ENCODE assay signal across 6 cellular contexts in the genomic region with DNA sequence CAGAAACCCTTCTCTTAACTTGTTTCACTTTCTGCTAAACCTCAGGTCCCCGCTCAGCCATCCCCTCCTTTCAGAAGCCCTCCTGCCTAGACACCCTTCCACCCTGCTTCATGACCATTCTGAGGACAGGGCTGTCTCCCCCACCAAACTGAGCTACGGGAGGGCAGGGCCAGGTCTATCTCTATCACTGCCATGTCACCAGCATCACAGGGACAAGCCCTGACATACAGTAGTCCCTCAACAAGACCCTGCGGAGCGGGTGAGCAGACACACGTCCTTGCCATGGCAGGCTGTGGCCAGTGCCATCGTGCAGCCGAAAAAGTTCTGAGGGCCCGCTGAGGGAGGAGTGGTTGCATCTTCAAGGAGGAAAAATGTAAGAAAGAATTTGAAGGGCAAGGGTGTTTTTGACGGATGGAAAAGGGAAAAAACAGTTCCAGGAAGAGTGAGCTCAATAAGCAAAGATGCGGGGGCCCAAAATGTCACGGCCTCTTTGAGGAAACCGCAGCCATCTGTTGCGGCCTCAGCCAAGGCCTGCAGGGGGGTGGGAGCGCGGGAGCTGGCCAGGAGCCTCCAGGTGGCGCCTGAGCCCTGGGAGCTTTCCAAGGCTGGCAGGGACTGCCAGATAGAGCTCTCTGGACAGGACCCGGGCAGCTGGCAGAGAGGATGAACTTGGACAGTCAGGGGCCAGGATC. TPM values are rescaled to one million over a fixed set of nuclear protein-coding genes. Genes with fewer than 3 reads are reported as not detected.
A peak's percentile ranks its signal among the peaks of the same experiment; 100 is the strongest.
DNase-seq lines count a peak whose midpoint lies in the region; FAIRE-seq and TF ChIP-seq lines count a peak whose summit lies in the region.

No MANE protein-coding gene starts in this region.

- H3K27me3 ChIP-seq in small intestine (ENCODE audit: control insufficient read depth in 2 of 2, insufficient read depth in 2 of 2, low read length in 2 of 2) (no peaks in the 10 kb centered on the region), sigmoid colon (no peaks in the 10 kb centered on the region)

- 26 to 30% (median 27%) methylated on average over 17 of the region's 17 CpGs for WGBS in small intestine, 3 donors
- WGBS in sigmoid colon, 2 donors: 25 to 34% methylated on average over 17 of the region's 17 CpGs

- TF ChIP-seq EP300 in sigmoid colon (IDR thresholded peaks at IDR 0.05): no peak

- intact Hi-C loops in sigmoid colon (cut with DNase I): no loop called here

- DNase-seq in NCI-H2107 treated with DMSO at 0.1 percent for 48 hours (lab: John Stamatoyannopoulos, UW; ENCODE audit: unreplicated experiment): peak; percentile 11
- no peak for DNase-seq in NCI-H2107 (lab: John Stamatoyannopoulos, UW)
- DNase-seq in OCI-M1 (lab: John Stamatoyannopoulos, UW): peak; percentile 79
- DNase-seq in effector CD8-positive, alpha-beta T cell (lab: John Stamatoyannopoulos, UW): peak; percentile 20
- DNase-seq in small intestine: peak; percentile 65
- no peak for DNase-seq in sigmoid colon

- H3K4me1 ChIP-seq in small intestine (ENCODE audit: control insufficient read depth in 2 of 2, insufficient read depth in 1 of 2, low read depth in 1 of 2, low read length in 1 of 2) (peaks cover 0 to 5% of the 10 kb centered on the region in 2 donors), sigmoid colon (peaks cover 0 to 46% (median 40%) of the 10 kb centered on the region in 4 donors)

- H3K4me3 ChIP-seq in small intestine (ENCODE audit: low read depth in 1 of 2, low read length in 2 of 2) (no peak overlapping the region), sigmoid colon (no peak overlapping the region)

- TF ChIP-seq POLR2A in sigmoid colon (IDR thresholded peaks at IDR 0.05): no peak

- H3K27ac ChIP-seq in small intestine (ENCODE audit: low read depth in 1 of 2, low read length in 1 of 2) (peak overlapping the region in 1 of 2 donors; percentile 48), sigmoid colon (peak overlapping the region in 2 of 4 donors; percentile 10 to 11)

- H3K9me3 ChIP-seq in small intestine (ENCODE audit: control insufficient read depth, low read depth) (no peaks in the 10 kb centered on the region), sigmoid colon (no peaks in the 10 kb centered on the region)

- H3K36me3 ChIP-seq in small intestine (ENCODE audit: control insufficient read depth in 2 of 2, insufficient read depth in 2 of 2, low read length in 2 of 2) (no peaks in the 10 kb centered on the region), sigmoid colon (no peaks in the 10 kb centered on the region)

- TF ChIP-seq CTCF in sigmoid colon (IDR thresholded peaks at IDR 0.05): peak in 2 of 4 experiments; percentile 16 to 23

- no peak for FAIRE-seq in small intestine (lab: Jason Lieb, UNC)

RNA-seq across cellular contexts. Expression of a gene that starts 8.1 kb away (rescaled TPM):
- polyA plus RNA-seq in small intestine (1 to 10 TPM in 1 of 3 donors, under 1 TPM in 1, not detected in 1; 0.45 to 3.4 TPM), sigmoid colon (1 to 10 TPM in 1 of 3 donors, under 1 TPM in 1, not detected in 1; 0.60 to 4.4 TPM)
- total RNA-seq in sigmoid colon: 1 to 10 TPM; 2.0 to 5.8 (median 3.5) TPM

RNA-seq across cellular contexts. Expression of a gene that starts 15.6 kb away (rescaled TPM):
- polyA plus RNA-seq in small intestine (100 to 1,000 TPM; 189 to 356 (median 240) TPM), sigmoid colon (100 to 1,000 TPM; 210 to 375 (median 281) TPM)
- 100 to 1,000 TPM; 127 to 183 (median 159) TPM for total RNA-seq in sigmoid colon

RNA-seq across cellular contexts. Expression of a gene that starts 19.2 kb away (rescaled TPM):
- polyA plus RNA-seq in small intestine: not detected
- not detected for total RNA-seq in sigmoid colon
- polyA plus RNA-seq in sigmoid colon: not detected

RNA-seq across cellular contexts. Expression of a gene that starts 44.2 kb away (rescaled TPM):
- 1 to 10 TPM in 2 of 3 donors, not detected in 1; 2.2 to 5.3 TPM for polyA plus RNA-seq in small intestine
- 10 to 100 TPM; 23.7 to 87.2 (median 48.6) TPM for total RNA-seq in sigmoid colon
- 1 to 10 TPM in 2 of 3 donors, under 1 TPM in 1; 0.46 to 2.9 (median 1.8) TPM for polyA plus RNA-seq in sigmoid colon

Comparison
In these comparisons a context has a peak if more than half of its experiments do, and no peak if none do; other contexts are left out.
1. DNase-seq: peak in NCI-H2107 treated with DMSO at 0.1 percent for 48 hours (single experiment), OCI-M1 (single experiment), effector CD8-positive, alpha-beta T cell (single experiment) and small intestine (single experiment); none in NCI-H2107 (single experiment) and sigmoid colon (single experiment).